ENCODE assay signal across 1 cellular context in the genomic region with DNA sequence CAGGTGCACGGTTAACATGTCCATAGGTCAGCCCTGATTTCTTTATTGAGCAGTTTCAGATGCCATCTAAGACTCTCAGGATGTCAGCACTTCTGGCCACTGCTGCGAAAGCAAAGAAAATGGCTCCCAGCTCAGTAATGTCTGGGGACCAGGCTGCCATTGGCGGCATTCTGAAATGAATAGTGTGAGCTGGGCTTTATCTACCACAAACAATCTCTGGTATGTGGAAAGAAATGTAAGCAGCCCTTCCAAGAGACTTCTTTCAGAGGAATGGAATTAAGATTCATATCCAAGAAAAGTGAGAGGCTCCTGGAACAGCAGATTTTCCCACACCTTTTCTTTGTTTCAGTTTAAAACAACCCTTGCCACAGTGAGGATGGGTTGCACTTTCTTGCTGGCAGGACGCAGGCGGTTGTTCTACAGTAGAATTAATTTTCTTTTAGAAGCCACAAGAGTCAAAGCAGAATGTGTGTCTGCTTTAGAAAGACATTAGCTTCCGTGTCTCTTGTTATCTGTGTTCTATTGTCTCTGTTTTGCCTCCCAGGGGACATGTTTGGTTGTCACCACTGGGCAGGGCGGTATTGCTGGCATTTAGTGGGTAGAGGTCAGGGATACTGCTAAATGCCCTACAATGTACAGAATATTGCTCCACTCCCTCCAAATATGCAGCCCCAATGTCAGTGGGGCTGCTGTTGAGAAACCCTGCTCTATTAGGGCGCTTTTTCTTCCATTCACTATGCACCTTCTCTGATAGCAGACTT.
TF ChIP-seq lines count a peak whose summit lies in the region.

No MANE protein-coding gene starts in this region.

TF ChIP-seq in HepG2, 621 proteins besides CTCF, POLR2A, EP300 and RAD21 (continued from another document):
- TF ChIP-seq GLI4 (CRISPR knock-in tag; IDR thresholded peaks at IDR 0.05; ENCODE audit: borderline replicate concordance) (no peak), RBAK (CRISPR knock-in tag; IDR thresholded peaks at IDR 0.05) (no peak), HDAC2 (CRISPR knock-in tag; IDR thresholded peaks at IDR 0.05) (no peak), ZNF33A (CRISPR knock-in tag; IDR thresholded peaks at IDR 0.05; ENCODE audit: borderline replicate concordance) (no peak), ATF7 (IDR thresholded peaks at IDR 0.05) (no peak), ATF7 (CRISPR knock-in tag; IDR thresholded peaks at IDR 0.05) (no peak), ZNF383 (CRISPR knock-in tag; IDR thresholded peaks at IDR 0.05; ENCODE audit: borderline replicate concordance) (no peak), SUZ12 (IDR thresholded peaks at IDR 0.05; ENCODE audit: low read depth, low read length) (no peak), JDP2 (CRISPR knock-in tag; IDR thresholded peaks at IDR 0.05; ENCODE audit: borderline replicate concordance) (no peak), NFKB2 (CRISPR knock-in tag; IDR thresholded peaks at IDR 0.05; ENCODE audit: borderline replicate concordance) (no peak)
- TF ChIP-seq, protein P1, sequence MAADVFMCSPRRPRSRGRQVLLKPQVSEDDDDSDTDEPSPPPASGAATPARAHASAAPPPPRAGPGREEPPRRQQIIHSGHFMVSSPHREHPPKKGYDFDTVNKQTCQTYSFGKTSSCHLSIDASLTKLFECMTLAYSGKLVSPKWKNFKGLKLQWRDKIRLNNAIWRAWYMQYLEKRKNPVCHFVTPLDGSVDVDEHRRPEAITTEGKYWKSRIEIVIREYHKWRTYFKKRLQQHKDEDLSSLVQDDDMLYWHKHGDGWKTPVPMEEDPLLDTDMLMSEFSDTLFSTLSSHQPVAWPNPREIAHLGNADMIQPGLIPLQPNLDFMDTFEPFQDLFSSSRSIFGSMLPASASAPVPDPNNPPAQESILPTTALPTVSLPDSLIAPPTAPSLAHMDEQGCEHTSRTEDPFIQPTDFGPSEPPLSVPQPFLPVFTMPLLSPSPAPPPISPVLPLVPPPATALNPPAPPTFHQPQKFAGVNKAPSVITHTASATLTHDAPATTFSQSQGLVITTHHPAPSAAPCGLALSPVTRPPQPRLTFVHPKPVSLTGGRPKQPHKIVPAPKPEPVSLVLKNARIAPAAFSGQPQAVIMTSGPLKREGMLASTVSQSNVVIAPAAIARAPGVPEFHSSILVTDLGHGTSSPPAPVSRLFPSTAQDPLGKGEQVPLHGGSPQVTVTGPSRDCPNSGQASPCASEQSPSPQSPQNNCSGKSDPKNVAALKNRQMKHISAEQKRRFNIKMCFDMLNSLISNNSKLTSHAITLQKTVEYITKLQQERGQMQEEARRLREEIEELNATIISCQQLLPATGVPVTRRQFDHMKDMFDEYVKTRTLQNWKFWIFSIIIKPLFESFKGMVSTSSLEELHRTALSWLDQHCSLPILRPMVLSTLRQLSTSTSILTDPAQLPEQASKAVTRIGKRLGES (CRISPR knock-in tag; IDR thresholded peaks at IDR 0.05; ENCODE audit: borderline replicate concordance): no peak
- TF ChIP-seq, protein P2, sequence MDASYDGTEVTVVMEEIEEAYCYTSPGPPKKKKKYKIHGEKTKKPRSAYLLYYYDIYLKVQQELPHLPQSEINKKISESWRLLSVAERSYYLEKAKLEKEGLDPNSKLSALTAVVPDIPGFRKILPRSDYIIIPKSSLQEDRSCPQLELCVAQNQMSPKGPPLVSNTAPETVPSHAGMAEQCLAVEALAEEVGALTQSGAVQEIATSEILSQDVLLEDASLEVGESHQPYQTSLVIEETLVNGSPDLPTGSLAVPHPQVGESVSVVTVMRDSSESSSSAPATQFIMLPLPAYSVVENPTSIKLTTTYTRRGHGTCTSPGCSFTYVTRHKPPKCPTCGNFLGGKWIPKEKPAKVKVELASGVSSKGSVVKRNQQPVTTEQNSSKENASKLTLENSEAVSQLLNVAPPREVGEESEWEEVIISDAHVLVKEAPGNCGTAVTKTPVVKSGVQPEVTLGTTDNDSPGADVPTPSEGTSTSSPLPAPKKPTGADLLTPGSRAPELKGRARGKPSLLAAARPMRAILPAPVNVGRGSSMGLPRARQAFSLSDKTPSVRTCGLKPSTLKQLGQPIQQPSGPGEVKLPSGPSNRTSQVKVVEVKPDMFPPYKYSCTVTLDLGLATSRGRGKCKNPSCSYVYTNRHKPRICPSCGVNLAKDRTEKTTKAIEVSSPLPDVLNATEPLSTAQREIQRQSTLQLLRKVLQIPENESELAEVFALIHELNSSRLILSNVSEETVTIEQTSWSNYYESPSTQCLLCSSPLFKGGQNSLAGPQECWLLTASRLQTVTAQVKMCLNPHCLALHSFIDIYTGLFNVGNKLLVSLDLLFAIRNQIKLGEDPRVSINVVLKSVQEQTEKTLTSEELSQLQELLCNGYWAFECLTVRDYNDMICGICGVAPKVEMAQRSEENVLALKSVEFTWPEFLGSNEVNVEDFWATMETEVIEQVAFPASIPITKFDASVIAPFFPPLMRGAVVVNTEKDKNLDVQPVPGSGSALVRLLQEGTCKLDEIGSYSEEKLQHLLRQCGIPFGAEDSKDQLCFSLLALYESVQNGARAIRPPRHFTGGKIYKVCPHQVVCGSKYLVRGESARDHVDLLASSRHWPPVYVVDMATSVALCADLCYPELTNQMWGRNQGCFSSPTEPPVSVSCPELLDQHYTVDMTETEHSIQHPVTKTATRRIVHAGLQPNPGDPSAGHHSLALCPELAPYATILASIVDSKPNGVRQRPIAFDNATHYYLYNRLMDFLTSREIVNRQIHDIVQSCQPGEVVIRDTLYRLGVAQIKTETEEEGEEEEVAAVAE (CRISPR knock-in tag; IDR thresholded peaks at IDR 0.05; ENCODE audit: borderline replicate concordance): no peak
- TF ChIP-seq, protein P3, sequence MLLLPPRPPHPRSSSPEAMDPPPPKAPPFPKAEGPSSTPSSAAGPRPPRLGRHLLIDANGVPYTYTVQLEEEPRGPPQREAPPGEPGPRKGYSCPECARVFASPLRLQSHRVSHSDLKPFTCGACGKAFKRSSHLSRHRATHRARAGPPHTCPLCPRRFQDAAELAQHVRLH (CRISPR knock-in tag; IDR thresholded peaks at IDR 0.05; ENCODE audit: borderline replicate concordance, low read depth): no peak
TF ChIP-seq in HepG2: peak in this region for 0.
